26 cellular contexts compared by ENCODE assay signal in the genomic region with DNA sequence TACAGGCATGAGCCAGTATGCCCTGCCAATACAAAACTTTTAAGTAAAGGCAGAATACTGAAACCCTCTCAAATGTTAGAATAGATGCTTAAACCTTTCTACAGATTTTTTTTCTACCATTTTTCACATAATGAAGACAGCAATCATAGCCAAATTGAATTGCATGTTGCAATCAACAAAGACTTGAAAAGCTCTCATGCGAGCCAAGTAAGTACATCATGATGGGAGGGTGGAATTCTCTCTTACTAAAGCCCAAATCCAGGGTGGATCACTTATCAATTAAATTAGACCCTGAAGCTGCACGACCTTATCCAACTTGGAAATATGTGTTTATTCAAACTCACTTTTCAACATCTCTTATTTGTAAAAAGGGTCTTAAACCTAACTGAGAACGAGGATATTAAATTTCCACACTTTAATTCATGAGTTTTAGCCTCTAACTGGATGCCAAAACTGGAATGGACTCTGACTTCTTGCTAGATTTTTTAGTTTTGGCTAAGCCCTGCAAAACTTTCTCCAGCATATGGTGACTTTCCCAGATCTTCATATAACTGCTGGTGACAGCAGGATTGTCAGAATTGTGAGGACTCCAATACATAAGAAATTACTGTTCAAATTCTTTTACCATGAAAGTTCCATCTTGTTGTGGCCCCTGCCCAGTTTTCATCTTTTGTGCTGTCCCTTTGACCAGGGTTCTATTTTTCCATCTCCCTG.
"Had no signal": no experiment of that assay in that cellular context is flagged by ENCODE, and none has a peak within 500 bp of the region (broad histone marks: within the 10 kb centered on the region; RNA-seq: fewer than 3 reads in every experiment).

No MANE protein-coding gene starts in this region.

- ATAC-seq: activated CD8-positive, alpha-beta T cell treated with anti-CD3 and anti-CD28 coated beads, Interleukin-2, amount 10 ng/mL, durations not matched to agents 7 days and 5 days; activated T-cell treated with anti-CD3 and anti-CD28 coated beads, Interleukin-2, amount 50 U/mL, for 4 hours; natural killer cell; T-cell had no signal

- H3K9me3 ChIP-seq: ascending aorta, esophagus muscularis mucosa, left ventricle myocardium inferior, right lobe of liver, stomach, testis, upper lobe of left lung had no signal

- H2AFZ ChIP-seq: parathyroid adenoma had no signal

- H3K4me3 ChIP-seq: ascending aorta, esophagus muscularis mucosa, left ventricle myocardium inferior, right lobe of liver, stomach, testis, upper lobe of left lung had no signal

- H3K9ac ChIP-seq: parathyroid adenoma had no signal

- H3K36me3 ChIP-seq: ascending aorta, esophagus muscularis mucosa, left ventricle myocardium inferior, right lobe of liver, stomach, upper lobe of left lung had no signal

- H3K4me1 ChIP-seq: ascending aorta, testis had no signal

- DNase-seq: activated CD4-positive, alpha-beta T cell treated with anti-CD3 and anti-CD28 coated beads, Interleukin-2, amount 10 ng/mL, durations not matched to agents 7 days and 5 days; activated CD8-positive, alpha-beta memory T cell treated with anti-CD3 and anti-CD28 coated beads, Interleukin-2, amount 50 U/mL, for 4 hours; activated CD8-positive, alpha-beta T cell treated with anti-CD3 and anti-CD28 coated beads, Interleukin-2, amount 10 ng/mL, durations not matched to agents 7 days and 5 days; activated effector memory CD4-positive, alpha-beta T cell treated with anti-CD3 and anti-CD28 coated beads, Interleukin-2, amount 50 U/mL, for 16 hours; activated naive CD4-positive, alpha-beta T cell treated with anti-CD3 and anti-CD28 coated beads, Interleukin-2, amount 50 U/mL, for 16 hours; activated T-cell treated with anti-CD3 and anti-CD28 coated beads, Interleukin-2, amount 50 U/mL, for 4 hours; dermis blood vessel endothelial cell; effector memory CD4-positive, alpha-beta T cell; head of caudate nucleus; left ventricle myocardium inferior; mesendoderm; natural killer cell; right lobe of liver; small intestine; stimulated activated CD4-positive, alpha-beta T cell treated with anti-CD3 and anti-CD28 coated beads, Interleukin-15, amount 100 ng/mL, for 24 hours; stimulated activated CD4-positive, alpha-beta T cell treated with anti-CD3 and anti-CD28 coated beads, Interleukin-2, amount 100 ng/mL, for 48 hours; stomach; T-cell; testis; upper lobe of left lung had no signal

- H3K27me3 ChIP-seq: ascending aorta, esophagus muscularis mucosa, right lobe of liver, stomach, testis, upper lobe of left lung had no signal

- FAIRE-seq: bronchial epithelial cell, endothelial cell of umbilical vein, frontal cortex, small intestine had no signal

- H3K27ac ChIP-seq: ascending aorta, esophagus muscularis mucosa, left ventricle myocardium inferior, parathyroid adenoma, right lobe of liver, stomach, testis, upper lobe of left lung had no signal
